Comparison of ENCODE assay signal across 22 cellular contexts in the genomic region with DNA sequence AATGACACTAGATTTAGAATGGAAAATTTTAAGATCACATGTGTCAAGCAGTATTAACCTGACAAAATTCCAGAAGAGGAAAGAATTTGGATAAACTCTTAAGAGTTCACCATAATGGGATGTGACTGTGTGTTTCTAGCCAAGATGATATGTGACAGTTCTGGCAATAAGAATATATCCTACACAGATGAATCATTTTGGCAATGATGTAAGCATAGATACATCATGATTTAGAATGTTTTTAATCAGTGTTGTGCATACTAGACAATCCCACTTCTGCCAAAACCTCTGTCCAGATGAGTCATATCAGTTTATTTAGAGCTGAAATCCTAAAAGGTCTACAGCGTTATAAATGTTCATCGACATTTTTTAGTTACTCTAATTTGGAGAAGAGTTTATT. TPM values are rescaled to one million over a fixed set of nuclear protein-coding genes. Genes with fewer than 3 reads are reported as not detected.
A peak's percentile ranks its signal among the peaks of the same experiment; 100 is the strongest.
DNase-seq lines count a peak whose midpoint lies in the region; TF ChIP-seq lines count a peak whose summit lies in the region.
"Had no signal": no experiment of that assay in that cellular context is flagged by ENCODE, and none has a peak within 500 bp of the region (broad histone marks: within the 10 kb centered on the region; RNA-seq: fewer than 3 reads in every experiment).

No MANE protein-coding gene starts in this region.

- no peaks in the 10 kb centered on the region for H3K9me3 ChIP-seq in breast epithelium
- H3K9me3 ChIP-seq: prostate gland, tibial nerve had no signal

- H3K4me1 Mint-ChIP-seq in MCF 10A (ENCODE audit: insufficient read depth, unreplicated experiment) = no peaks in the 10 kb centered on the region
- H3K4me1 Mint-ChIP-seq: T-helper 17 cell had no signal

- H3K4me3 Mint-ChIP-seq in MCF 10A (ENCODE audit: unreplicated experiment) = no peak overlapping the region
- H3K4me3 Mint-ChIP-seq: CD14-positive monocyte; dendritic cell treated with granulocyte-macrophage colony-stimulating factor and Interleukin-4, amounts not matched to agents 40 ng/mL and 50 ng/mL, for 4 days; H9; nephron progenitor cell; T-helper 17 cell; WTC11 had no signal

- CTCF ChIA-PET in MCF 10A (lab: Yijun Ruan, JAX) = interaction anchor here (0.7 kb wide), 1 partner anchor 41 kb away, joined by 3 read pairs; no protein-coding TSS in a partner anchor

- H3K9me3 Mint-ChIP-seq in MCF 10A (ENCODE audit: unreplicated experiment) = no peaks in the 10 kb centered on the region
- H3K9me3 Mint-ChIP-seq: dendritic cell treated with granulocyte-macrophage colony-stimulating factor and Interleukin-4, amounts not matched to agents 40 ng/mL and 50 ng/mL, for 4 days; H9; nephron progenitor cell; WTC11 had no signal

- no TSS peak for BruUV-seq in MCF 10A (replicated peaks; lab: Mats Ljungman, UMichigan)

- POLR2A ChIA-PET in MCF 10A (lab: Yijun Ruan, JAX) = interaction anchor here (1.0 kb wide), 1 partner anchor 10 kb away, joined by 3 read pairs; no protein-coding TSS in a partner anchor

- H3K27ac Mint-ChIP-seq in MCF 10A (ENCODE audit: low read depth, unreplicated experiment) = no peak overlapping the region
- H3K27ac Mint-ChIP-seq: CD14-positive monocyte; dendritic cell treated with granulocyte-macrophage colony-stimulating factor and Interleukin-4, amounts not matched to agents 40 ng/mL and 50 ng/mL, for 4 days; H9; nephron progenitor cell; T-helper 17 cell; WTC11 had no signal

- no peak overlapping the region for H3K27ac ChIP-seq in breast epithelium
- H3K27ac ChIP-seq: prostate gland, tibial nerve had no signal

- H3K27me3 ChIP-seq in breast epithelium = peaks cover 0 to 26% of the 10 kb centered on the region in 2 donors
- H3K27me3 ChIP-seq: tibial nerve had no signal

- no peaks in the 10 kb centered on the region for H3K4me1 ChIP-seq in breast epithelium
- H3K4me1 ChIP-seq: prostate gland, tibial nerve had no signal

- H3K4me3 ChIP-seq in breast epithelium (no peak overlapping the region), fibroblast of the aortic adventitia (ENCODE audit: low read depth, low read length) (no peak overlapping the region)
- H3K4me3 ChIP-seq: prostate gland, tibial nerve had no signal

- TF ChIP-seq POLR2A in breast epithelium (IDR thresholded peaks at IDR 0.05) = no peak

- H3K27me3 Mint-ChIP-seq in MCF 10A (ENCODE audit: insufficient read depth, unreplicated experiment) = peaks cover 64% of the 10 kb centered on the region

- TF ChIP-seq CTCF in MCF 10A (IDR thresholded peaks at IDR 0.05; ENCODE audit: unreplicated experiment) (no peak), breast epithelium (IDR thresholded peaks at IDR 0.05) (no peak), fibroblast of the aortic adventitia (IDR thresholded peaks at IDR 0.05; ENCODE audit: insufficient read depth, low read length) (no peak)

- H3K36me3 ChIP-seq in breast epithelium = no peaks in the 10 kb centered on the region
- H3K36me3 ChIP-seq: prostate gland, tibial nerve had no signal

- no peaks in the 10 kb centered on the region for H3K36me3 Mint-ChIP-seq in MCF 10A (ENCODE audit: insufficient read depth, unreplicated experiment)
- H3K36me3 Mint-ChIP-seq: CD14-positive monocyte had no signal

- DNase-seq in MCF 10A (ENCODE audit: unreplicated experiment) (peak; percentile 54), breast epithelium (ENCODE audit: low spot score in 2 of 2) (no peak), amniotic epithelial cell (ENCODE audit: low read depth) (peak; percentile 2), fibroblast of the aortic adventitia (ENCODE audit: low read depth) (peak; percentile 69), DMS79 treated with DMSO at 0.1 percent for 48 hours (lab: John Stamatoyannopoulos, UW) (no peak), SW 1271 (lab: John Stamatoyannopoulos, UW) (no peak), cerebellar nuclear complex (lab: John Stamatoyannopoulos, UW) (no peak), ecto neural progenitor cell (ENCODE audit: low spot score) (no peak)
- DNase-seq: activated CD8-positive, alpha-beta memory T cell treated with anti-CD3 and anti-CD28 coated beads for 24 hours; aorta; H9; hypothalamus; NCI-H187 treated with DMSO at 0.1 percent for 48 hours; NCI-H446; nephron progenitor cell; Right ventricle myocardium superior; T-helper 17 cell had no signal

- intact Hi-C loops in MCF 10A (cut with micrococcal nuclease) (no loop called here), breast epithelium (cut with DNase I; ENCODE audit: low total_unique reads) (no loop called here)

RNA-seq across cellular contexts. Expression of a gene that starts 48.8 kb away (rescaled TPM):
- not detected in 2 replicates for total RNA-seq in MCF 10A (2022)
- 1 to 10 TPM in 2 of 3 donors, under 1 TPM in 1; under 0.01 to 5.7 (median 1.3) TPM for total RNA-seq in breast epithelium
- total RNA-seq in fibroblast of the aortic adventitia (ENCODE audit: low replicate concordance) = under 0.01 and 0.08 TPM in 2 replicates
- total RNA-seq: T-helper 17 cell had no signal

Comparison
In these comparisons a context has a peak if more than half of its experiments do, and no peak if none do; other contexts are left out.
1. DNase-seq: peak in MCF 10A (single experiment), amniotic epithelial cell (single experiment) and fibroblast of the aortic adventitia (single experiment); none in breast epithelium (0 of 2), DMS79 treated with DMSO at 0.1 percent for 48 hours (single experiment), SW 1271 (0 of 2), cerebellar nuclear complex (0 of 2) and ecto neural progenitor cell (single experiment).